ENCODE assay signal across 9 cellular contexts in the genomic region with DNA sequence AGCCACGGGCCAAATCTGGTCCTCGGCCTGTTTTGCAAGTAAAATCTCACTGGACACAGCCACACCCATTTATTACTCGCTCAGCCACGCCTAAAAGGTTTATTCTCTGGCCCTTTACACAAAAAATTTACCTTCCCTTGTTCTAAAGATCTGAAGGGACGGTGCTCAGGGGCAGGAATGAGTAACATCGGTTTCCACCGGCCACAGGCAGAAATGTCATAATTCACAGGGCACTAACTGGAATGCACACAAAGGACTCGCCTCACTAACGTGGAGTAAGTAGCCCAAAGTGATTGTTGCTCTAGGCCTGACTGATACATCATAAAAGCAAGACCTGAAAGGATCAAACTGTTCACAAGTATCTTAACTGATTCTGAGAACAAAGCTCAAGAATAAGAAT. TPM values are rescaled to one million over a fixed set of nuclear protein-coding genes. Genes with fewer than 3 reads are reported as not detected.
DNase-seq lines count a peak whose midpoint lies in the region; ATAC-seq and TF ChIP-seq lines count a peak whose summit lies in the region.
"Had no signal": no experiment of that assay in that cellular context is flagged by ENCODE, and none has a peak within 500 bp of the region (broad histone marks: within the 10 kb centered on the region; RNA-seq: fewer than 3 reads in every experiment).

No MANE protein-coding gene starts in this region.

- H3K4me3 ChIP-seq in right atrium auricular region (no peak overlapping the region), testis (no peak overlapping the region)

- H3K27ac Mint-ChIP-seq in activated naive CD4-positive, alpha-beta T cell treated with anti-CD3 and anti-CD28 coated beads, Interleukin-2, amount 10 ng/mL, durations not matched to agents 7 days and 5 days: peak overlapping the region; percentile 93
- H3K27ac Mint-ChIP-seq in activated naive CD4-positive, alpha-beta T cell treated with anti-CD3 and anti-CD28 coated beads for 36 hours: no peak overlapping the region
- H3K27ac Mint-ChIP-seq in T-cell: peak overlapping the region; percentile 92 to 95

- H3K4me1 ChIP-seq in right atrium auricular region (peaks cover 0 to 8% of the 10 kb centered on the region in 2 donors), testis (peaks cover 21% of the 10 kb centered on the region)

- H3K27me3 ChIP-seq in right atrium auricular region (no peaks in the 10 kb centered on the region), testis (no peaks in the 10 kb centered on the region)

- H3K9me3 Mint-ChIP-seq in activated naive CD4-positive, alpha-beta T cell treated with anti-CD3 and anti-CD28 coated beads, Interleukin-2, amount 10 ng/mL, durations not matched to agents 7 days and 5 days: peaks cover 8% of the 10 kb centered on the region
- H3K9me3 Mint-ChIP-seq in activated naive CD4-positive, alpha-beta T cell treated with anti-CD3 and anti-CD28 coated beads for 36 hours: peaks cover 7% of the 10 kb centered on the region
- no peaks in the 10 kb centered on the region for H3K9me3 Mint-ChIP-seq in T-cell

- POLR2A ChIA-PET in T-cell (lab: Charles Lee): interaction anchor here (0.7 to 1.0 kb wide), 2 partner anchors 9 to 243 kb away, joined by 3 to 8 read pairs; a partner anchor contains a TSS

- H3K36me3 Mint-ChIP-seq in activated naive CD4-positive, alpha-beta T cell treated with anti-CD3 and anti-CD28 coated beads, Interleukin-2, amount 10 ng/mL, durations not matched to agents 7 days and 5 days: peaks cover 7% of the 10 kb centered on the region
- peaks cover 4% of the 10 kb centered on the region for H3K36me3 Mint-ChIP-seq in activated naive CD4-positive, alpha-beta T cell treated with anti-CD3 and anti-CD28 coated beads for 36 hours (ENCODE audit: low read depth)
- no peaks in the 10 kb centered on the region for H3K36me3 Mint-ChIP-seq in T-cell

- no peak for DNase-seq in activated naive CD4-positive, alpha-beta T cell treated with anti-CD3 and anti-CD28 coated beads, Interleukin-2, amount 10 ng/mL, durations not matched to agents 7 days and 5 days
- no peak for DNase-seq in activated naive CD4-positive, alpha-beta T cell treated with anti-CD3 and anti-CD28 coated beads for 36 hours
- DNase-seq in T-cell: no peak
- no peak for DNase-seq in right atrium auricular region (ENCODE audit: low spot score)
- DNase-seq in testis: no peak
- DNase-seq in germinal center (ENCODE audit: low spot score): no peak
- DNase-seq: WERI-Rb-1 had no signal

- peak overlapping the region; percentile 32 to 51 for H3K27ac ChIP-seq in right atrium auricular region
- peak overlapping the region; percentile 36 to 68 for H3K27ac ChIP-seq in testis
- H3K27ac ChIP-seq: WERI-Rb-1 had no signal

- no peaks in the 10 kb centered on the region for H3K36me3 ChIP-seq in right atrium auricular region
- H3K36me3 ChIP-seq in testis (ENCODE audit: low read depth, missing control alignments): no peaks in the 10 kb centered on the region

- CTCF ChIA-PET in activated naive CD4-positive, alpha-beta T cell treated with anti-CD3 and anti-CD28 coated beads, Interleukin-2, amount 10 ng/mL, durations not matched to agents 7 days and 5 days (lab: Charles Lee): interaction anchor here (0.8 to 2.5 kb wide), 8 partner anchors 9 to 164 kb away, joined by 3 to 14 read pairs (median 4); a partner anchor contains a TSS
- CTCF ChIA-PET in activated naive CD4-positive, alpha-beta T cell treated with anti-CD3 and anti-CD28 coated beads for 36 hours (lab: Charles Lee): interaction anchor here (0.6 to 3.2 kb wide), 6 partner anchors 9 to 164 kb away, joined by 3 to 21 read pairs (median 4); a partner anchor contains a TSS
- CTCF ChIA-PET in T-cell (lab: Charles Lee): interaction anchor here in 1 of 2 donors (0.6 to 1.3 kb wide), 8 partner anchors 9 to 1197 kb away, joined by 3 to 6 read pairs (median 4); a partner anchor contains a TSS

- 65 to 72% methylated on average over 9 of the region's 9 CpGs for whole genome bisulfite sequencing in testis, 2 donors

- no peak for TF ChIP-seq CTCF in right atrium auricular region (IDR thresholded peaks at IDR 0.05)
- TF ChIP-seq CTCF in testis (IDR thresholded peaks at IDR 0.05): no peak

- peaks cover 0 to 7% of the 10 kb centered on the region in 2 donors for H3K9me3 ChIP-seq in right atrium auricular region
- H3K9me3 ChIP-seq in testis: no peaks in the 10 kb centered on the region

- TF ChIP-seq POLR2A in testis (IDR thresholded peaks at IDR 0.05) (no peak), GM18505 (IDR thresholded peaks at IDR 0.05; ENCODE audit: borderline replicate concordance, extremely low read depth, insufficient read depth, insufficient read length) (no peak)

- H3K27me3 Mint-ChIP-seq in activated naive CD4-positive, alpha-beta T cell treated with anti-CD3 and anti-CD28 coated beads, Interleukin-2, amount 10 ng/mL, durations not matched to agents 7 days and 5 days: peaks cover 16% of the 10 kb centered on the region
- no peaks in the 10 kb centered on the region for H3K27me3 Mint-ChIP-seq in activated naive CD4-positive, alpha-beta T cell treated with anti-CD3 and anti-CD28 coated beads for 36 hours (ENCODE audit: low read depth)
- no peaks in the 10 kb centered on the region for H3K27me3 Mint-ChIP-seq in T-cell

- H3K4me1 Mint-ChIP-seq in activated naive CD4-positive, alpha-beta T cell treated with anti-CD3 and anti-CD28 coated beads, Interleukin-2, amount 10 ng/mL, durations not matched to agents 7 days and 5 days: peaks cover 46% of the 10 kb centered on the region
- H3K4me1 Mint-ChIP-seq in activated naive CD4-positive, alpha-beta T cell treated with anti-CD3 and anti-CD28 coated beads for 36 hours (ENCODE audit: low read depth): peaks cover 28% of the 10 kb centered on the region
- H3K4me1 Mint-ChIP-seq in T-cell: peaks cover 31 to 41% (median 37%) of the 10 kb centered on the region in 3 donors

- ATAC-seq in T-cell (replicated peaks in 1 of 4) (no peak), HG02623 (IDR thresholded peaks at IDR 0.05; ENCODE audit: unreplicated experiment) (no peak), GM18505 (IDR thresholded peaks at IDR 0.05; ENCODE audit: unreplicated experiment) (no peak)

- H3K4me3 Mint-ChIP-seq in activated naive CD4-positive, alpha-beta T cell treated with anti-CD3 and anti-CD28 coated beads, Interleukin-2, amount 10 ng/mL, durations not matched to agents 7 days and 5 days: peak overlapping the region; percentile 37
- H3K4me3 Mint-ChIP-seq in activated naive CD4-positive, alpha-beta T cell treated with anti-CD3 and anti-CD28 coated beads for 36 hours: no peak overlapping the region
- peak overlapping the region in 2 of 3 donors; percentile 22 to 82 for H3K4me3 Mint-ChIP-seq in T-cell

- intact Hi-C loops in activated naive CD4-positive, alpha-beta T cell treated with anti-CD3 and anti-CD28 coated beads for 36 hours (cut with micrococcal nuclease): loop anchor here (5.0 kb wide), 2 partner anchors 142 to 287 kb away; a partner anchor contains a TSS
- intact Hi-C loops in testis (cut with DNase I; ENCODE audit: low total_unique reads): no loop called here

RNA-seq across cellular contexts. Expression of a gene that starts 9.0 kb away (rescaled TPM):
- 100 to 1,000 TPM; 108 to 109 TPM for total RNA-seq in activated naive CD4-positive, alpha-beta T cell treated with anti-CD3 and anti-CD28 coated beads for 36 hours
- total RNA-seq in T-cell: 100 to 1,000 TPM; 289 to 400 (median 322) TPM
- total RNA-seq in right atrium auricular region: 100 to 1,000 TPM in 1 of 2 donors, 10 to 100 TPM in 1; 91.8 to 108 TPM
- 100 to 1,000 TPM; 334 to 345 TPM for total RNA-seq in testis
- polyA plus RNA-seq in testis (ENCODE audit: insufficient read depth, low read depth, low replicate concordance): 225 TPM

RNA-seq across cellular contexts. Expression of a gene that starts 36.1 kb away (rescaled TPM):
- under 1 TPM; 0.26 to 0.44 TPM for total RNA-seq in activated naive CD4-positive, alpha-beta T cell treated with anti-CD3 and anti-CD28 coated beads for 36 hours
- total RNA-seq in T-cell (1 to 10 TPM in 1 of 5 donors, under 1 TPM in 3, not detected in 1; 0.23 to 1.1 (median 0.56) TPM), right atrium auricular region (1 to 10 TPM in 1 of 2 donors, under 1 TPM in 1; 0.90 to 1.8 TPM), testis (10 to 100 TPM; 20.9 to 31.3 TPM)
- polyA plus RNA-seq in testis (ENCODE audit: insufficient read depth, low read depth, low replicate concordance): 11.5 TPM

RNA-seq across cellular contexts. Expression of a gene that starts 48.0 kb away (rescaled TPM):
- total RNA-seq in activated naive CD4-positive, alpha-beta T cell treated with anti-CD3 and anti-CD28 coated beads for 36 hours: 10 to 100 TPM; 85.5 to 96.7 TPM
- total RNA-seq in T-cell: 1 to 10 TPM; 7.1 to 8.3 (median 7.8) TPM
- total RNA-seq in right atrium auricular region: 1 to 10 TPM in 1 of 2 donors, under 1 TPM in 1; 0.70 to 1.5 TPM
- 100 to 1,000 TPM in 1 of 2 donors, 10 to 100 TPM in 1; 73.2 to 112 TPM for total RNA-seq in testis
- polyA plus RNA-seq in testis (ENCODE audit: insufficient read depth, low read depth, low replicate concordance): 48.1 TPM

RNA-seq across cellular contexts. Expression of a gene that starts 54.2 kb away (rescaled TPM):
- under 1 TPM; 0.45 to 0.49 TPM for total RNA-seq in activated naive CD4-positive, alpha-beta T cell treated with anti-CD3 and anti-CD28 coated beads for 36 hours
- total RNA-seq in T-cell (10 to 100 TPM; 11.7 to 13.7 (median 12.9) TPM), right atrium auricular region (1 to 10 TPM in 1 of 2 donors, under 1 TPM in 1; 0.63 to 1.8 TPM), testis (10 to 100 TPM; 40.0 to 53.7 TPM)
- 30.1 TPM for polyA plus RNA-seq in testis (ENCODE audit: insufficient read depth, low read depth, low replicate concordance)

RNA-seq across cellular contexts. Expression of a gene that starts 58.7 kb away (rescaled TPM):
- total RNA-seq in activated naive CD4-positive, alpha-beta T cell treated with anti-CD3 and anti-CD28 coated beads for 36 hours: under 1 TPM; 0.20 to 0.38 TPM
- total RNA-seq in T-cell (1 to 10 TPM in 1 of 5 donors, under 1 TPM in 4; 0.58 to 1.8 (median 0.93) TPM), right atrium auricular region (1 to 10 TPM; 2.2 to 6.4 TPM), testis (10 to 100 TPM; 38.8 to 61.7 TPM)
- 56.5 TPM for polyA plus RNA-seq in testis (ENCODE audit: insufficient read depth, low read depth, low replicate concordance)

Comparison
In these comparisons a context has a peak if more than half of its experiments do, and no peak if none do; other contexts are left out.
1. RNA of a gene that starts 36.1 kb away (total RNA-seq): 20.9 to 31.3 TPM in testis; 0.90 to 1.8 TPM in right atrium auricular region, 0.26 to 0.44 TPM in activated naive CD4-positive, alpha-beta T cell treated with anti-CD3 and anti-CD28 coated beads for 36 hours and 0.23 to 1.1 TPM in T-cell; every median in the first group is over 4 times any median in the second.
2. RNA of a gene that starts 48.0 kb away (total RNA-seq): 73.2 to 112 TPM in testis and 85.5 to 96.7 TPM in activated naive CD4-positive, alpha-beta T cell treated with anti-CD3 and anti-CD28 coated beads for 36 hours; 7.1 to 8.3 TPM in T-cell and 0.70 to 1.5 TPM in right atrium auricular region; every median in the first group is over 4 times any median in the second.